ENCODE assay signal across 2 cellular contexts in the genomic region with DNA sequence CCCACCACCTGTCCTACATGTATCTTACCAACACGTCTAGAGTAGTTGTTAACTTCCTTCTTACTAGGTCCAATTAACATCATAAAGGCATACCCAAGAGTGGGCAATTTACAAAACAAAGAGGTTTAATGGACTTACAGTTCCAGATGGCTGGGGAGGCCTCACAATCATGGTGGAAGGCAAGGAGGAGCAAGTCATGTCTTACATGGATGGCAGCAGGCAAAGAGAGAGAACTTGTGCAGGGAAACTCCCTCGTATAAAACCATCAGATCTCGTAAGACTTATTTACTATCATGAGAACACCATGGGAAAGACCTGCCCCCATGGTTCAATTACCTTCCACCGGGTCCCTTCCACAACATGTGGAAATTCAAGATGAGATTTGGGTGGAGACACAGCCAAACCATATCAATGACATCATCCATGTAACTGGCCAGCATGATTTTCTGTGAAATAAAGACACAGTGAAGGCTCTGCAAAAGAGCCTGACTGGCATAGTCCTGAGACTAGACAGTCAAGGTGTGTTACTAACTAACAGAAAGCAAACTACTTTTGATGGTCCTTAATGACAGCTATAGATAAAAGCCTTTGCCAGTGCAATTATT.
TF ChIP-seq lines count a peak whose summit lies in the region.
"Not testable (repeated sequence)": the region's sequence is repeated elsewhere in the genome, so short reads cannot be mapped to it uniquely, and the experiment has no call there.

No MANE protein-coding gene starts in this region.

TF ChIP-seq in K562, 482 proteins besides CTCF, POLR2A, EP300 and RAD21:
- TF ChIP-seq ZNF431 (CRISPR knock-in tag; IDR thresholded peaks at IDR 0.05): peak; percentile 95
- TF ChIP-seq ZNF280A (IDR thresholded peaks at IDR 0.05; ENCODE audit: low read depth, partially characterized antibody): peak; percentile 21

TF ChIP-seq in HepG2, 621 proteins besides CTCF, POLR2A, EP300 and RAD21:
- peak; percentile 99 for TF ChIP-seq ZNF431 (CRISPR knock-in tag; IDR thresholded peaks at IDR 0.05; ENCODE audit: borderline replicate concordance, low read depth)
- peak; percentile 90 for TF ChIP-seq ATF7 (IDR thresholded peaks at IDR 0.05)
- TF ChIP-seq ATF7 (CRISPR knock-in tag; IDR thresholded peaks at IDR 0.05): not testable (repeated sequence)
